2 cellular contexts compared by ENCODE assay signal in the genomic region with DNA sequence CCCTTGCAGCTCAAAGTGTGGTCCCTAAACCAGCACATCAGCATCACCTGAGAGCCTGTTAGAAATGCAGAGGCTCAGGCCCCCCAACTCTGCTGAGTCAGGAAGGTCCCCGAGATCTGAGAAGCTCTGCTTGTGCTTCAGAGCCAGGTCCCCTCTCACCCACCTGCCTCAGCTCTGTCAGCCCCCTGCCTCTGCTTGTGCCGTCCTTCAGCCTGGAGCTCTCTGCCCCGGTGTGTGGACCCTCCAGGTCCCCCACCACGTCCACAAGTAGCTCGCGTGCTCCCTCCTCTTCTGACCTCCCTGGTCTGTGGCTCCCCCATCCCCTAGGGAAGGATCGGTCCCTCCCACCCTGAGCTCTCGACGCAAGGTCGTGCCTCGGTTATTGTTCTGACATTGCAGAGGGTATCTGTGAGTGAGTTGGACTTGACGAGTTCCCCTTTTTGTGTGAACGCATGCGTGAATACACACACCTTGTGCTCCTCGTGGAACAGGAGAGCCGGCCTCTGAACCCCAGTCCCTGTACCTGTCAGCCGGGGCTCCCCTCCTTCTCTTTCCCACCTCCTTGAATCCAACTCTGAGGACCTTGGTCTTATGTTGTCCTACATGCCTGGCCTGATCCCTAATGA.
A peak's percentile ranks its signal among the peaks of the same experiment; 100 is the strongest.
TF ChIP-seq lines count a peak whose summit lies in the region.

No MANE protein-coding gene starts in this region.

TF ChIP-seq in K562, 482 proteins besides CTCF, POLR2A, EP300 and RAD21:
- TF ChIP-seq, protein P1, sequence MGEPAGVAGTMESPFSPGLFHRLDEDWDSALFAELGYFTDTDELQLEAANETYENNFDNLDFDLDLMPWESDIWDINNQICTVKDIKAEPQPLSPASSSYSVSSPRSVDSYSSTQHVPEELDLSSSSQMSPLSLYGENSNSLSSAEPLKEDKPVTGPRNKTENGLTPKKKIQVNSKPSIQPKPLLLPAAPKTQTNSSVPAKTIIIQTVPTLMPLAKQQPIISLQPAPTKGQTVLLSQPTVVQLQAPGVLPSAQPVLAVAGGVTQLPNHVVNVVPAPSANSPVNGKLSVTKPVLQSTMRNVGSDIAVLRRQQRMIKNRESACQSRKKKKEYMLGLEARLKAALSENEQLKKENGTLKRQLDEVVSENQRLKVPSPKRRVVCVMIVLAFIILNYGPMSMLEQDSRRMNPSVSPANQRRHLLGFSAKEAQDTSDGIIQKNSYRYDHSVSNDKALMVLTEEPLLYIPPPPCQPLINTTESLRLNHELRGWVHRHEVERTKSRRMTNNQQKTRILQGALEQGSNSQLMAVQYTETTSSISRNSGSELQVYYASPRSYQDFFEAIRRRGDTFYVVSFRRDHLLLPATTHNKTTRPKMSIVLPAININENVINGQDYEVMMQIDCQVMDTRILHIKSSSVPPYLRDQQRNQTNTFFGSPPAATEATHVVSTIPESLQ (CRISPR knock-in tag; IDR thresholded peaks at IDR 0.05), result no peak
- TF ChIP-seq ZNF316 (IDR thresholded peaks at IDR 0.05) (peak; percentile 18; the same call in 1 of the 2 replicates), ZBTB7A (IDR thresholded peaks at IDR 0.05; ENCODE audit: borderline replicate concordance, control insufficient read depth, low read depth, low read length) (no peak), ZNF212 (CRISPR knock-in tag; IDR thresholded peaks at IDR 0.05) (no peak), SPI1 (IDR thresholded peaks at IDR 0.05; ENCODE audit: borderline replicate concordance, low read depth, low read length) (peak; percentile 28; the same call in 1 of the 2 replicates), KLF10 (CRISPR knock-in tag; IDR thresholded peaks at IDR 0.05) (no peak), SRSF9 (IDR thresholded peaks at IDR 0.05; ENCODE audit: borderline replicate concordance, low read depth, low read length) (no peak), HOMEZ (CRISPR knock-in tag; IDR thresholded peaks at IDR 0.05) (no peak), TAF1 (IDR thresholded peaks at IDR 0.05; ENCODE audit: control insufficient read depth, extremely low read depth, insufficient read depth, low read length, severe bottlenecking) (no peak)

TF ChIP-seq in WTC11, 78 proteins besides CTCF, POLR2A, EP300 and RAD21:
- TF ChIP-seq HMGA2 (CRISPR knock-in tag; IDR thresholded peaks at IDR 0.05) (no peak), RORB (CRISPR knock-in tag; IDR thresholded peaks at IDR 0.05) (no peak), ZNF232 (CRISPR knock-in tag; IDR thresholded peaks at IDR 0.05) (no peak), ZNF396 (CRISPR knock-in tag; IDR thresholded peaks at IDR 0.05; ENCODE audit: borderline replicate concordance) (no peak), ERG (CRISPR knock-in tag; IDR thresholded peaks at IDR 0.05) (no peak), ZBTB21 (CRISPR knock-in tag; IDR thresholded peaks at IDR 0.05; ENCODE audit: borderline replicate concordance) (no peak), SMAD4 (CRISPR knock-in tag; IDR thresholded peaks at IDR 0.05) (no peak), PREB (CRISPR knock-in tag; IDR thresholded peaks at IDR 0.05; ENCODE audit: borderline replicate concordance) (no peak), IRF2 (CRISPR knock-in tag; IDR thresholded peaks at IDR 0.05; ENCODE audit: borderline replicate concordance, low read depth) (no peak)
- TF ChIP-seq, protein P2, sequence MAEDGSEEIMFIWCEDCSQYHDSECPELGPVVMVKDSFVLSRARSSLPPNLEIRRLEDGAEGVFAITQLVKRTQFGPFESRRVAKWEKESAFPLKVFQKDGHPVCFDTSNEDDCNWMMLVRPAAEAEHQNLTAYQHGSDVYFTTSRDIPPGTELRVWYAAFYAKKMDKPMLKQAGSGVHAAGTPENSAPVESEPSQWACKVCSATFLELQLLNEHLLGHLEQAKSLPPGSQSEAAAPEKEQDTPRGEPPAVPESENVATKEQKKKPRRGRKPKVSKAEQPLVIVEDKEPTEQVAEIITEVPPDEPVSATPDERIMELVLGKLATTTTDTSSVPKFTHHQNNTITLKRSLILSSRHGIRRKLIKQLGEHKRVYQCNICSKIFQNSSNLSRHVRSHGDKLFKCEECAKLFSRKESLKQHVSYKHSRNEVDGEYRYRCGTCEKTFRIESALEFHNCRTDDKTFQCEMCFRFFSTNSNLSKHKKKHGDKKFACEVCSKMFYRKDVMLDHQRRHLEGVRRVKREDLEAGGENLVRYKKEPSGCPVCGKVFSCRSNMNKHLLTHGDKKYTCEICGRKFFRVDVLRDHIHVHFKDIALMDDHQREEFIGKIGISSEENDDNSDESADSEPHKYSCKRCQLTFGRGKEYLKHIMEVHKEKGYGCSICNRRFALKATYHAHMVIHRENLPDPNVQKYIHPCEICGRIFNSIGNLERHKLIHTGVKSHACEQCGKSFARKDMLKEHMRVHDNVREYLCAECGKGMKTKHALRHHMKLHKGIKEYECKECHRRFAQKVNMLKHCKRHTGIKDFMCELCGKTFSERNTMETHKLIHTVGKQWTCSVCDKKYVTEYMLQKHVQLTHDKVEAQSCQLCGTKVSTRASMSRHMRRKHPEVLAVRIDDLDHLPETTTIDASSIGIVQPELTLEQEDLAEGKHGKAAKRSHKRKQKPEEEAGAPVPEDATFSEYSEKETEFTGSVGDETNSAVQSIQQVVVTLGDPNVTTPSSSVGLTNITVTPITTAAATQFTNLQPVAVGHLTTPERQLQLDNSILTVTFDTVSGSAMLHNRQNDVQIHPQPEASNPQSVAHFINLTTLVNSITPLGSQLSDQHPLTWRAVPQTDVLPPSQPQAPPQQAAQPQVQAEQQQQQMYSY (CRISPR knock-in tag; IDR thresholded peaks at IDR 0.05), result no peak
- TF ChIP-seq, protein P3, sequence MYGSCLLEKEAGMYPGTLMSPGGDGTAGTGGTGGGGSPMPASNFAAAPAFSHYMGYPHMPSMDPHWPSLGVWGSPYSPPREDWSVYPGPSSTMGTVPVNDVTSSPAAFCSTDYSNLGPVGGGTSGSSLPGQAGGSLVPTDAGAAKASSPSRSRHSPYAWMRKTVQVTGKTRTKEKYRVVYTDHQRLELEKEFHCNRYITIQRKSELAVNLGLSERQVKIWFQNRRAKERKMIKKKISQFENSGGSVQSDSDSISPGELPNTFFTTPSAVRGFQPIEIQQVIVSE (CRISPR knock-in tag; IDR thresholded peaks at IDR 0.05; ENCODE audit: borderline replicate concordance), result no peak
- TF ChIP-seq, protein P4, sequence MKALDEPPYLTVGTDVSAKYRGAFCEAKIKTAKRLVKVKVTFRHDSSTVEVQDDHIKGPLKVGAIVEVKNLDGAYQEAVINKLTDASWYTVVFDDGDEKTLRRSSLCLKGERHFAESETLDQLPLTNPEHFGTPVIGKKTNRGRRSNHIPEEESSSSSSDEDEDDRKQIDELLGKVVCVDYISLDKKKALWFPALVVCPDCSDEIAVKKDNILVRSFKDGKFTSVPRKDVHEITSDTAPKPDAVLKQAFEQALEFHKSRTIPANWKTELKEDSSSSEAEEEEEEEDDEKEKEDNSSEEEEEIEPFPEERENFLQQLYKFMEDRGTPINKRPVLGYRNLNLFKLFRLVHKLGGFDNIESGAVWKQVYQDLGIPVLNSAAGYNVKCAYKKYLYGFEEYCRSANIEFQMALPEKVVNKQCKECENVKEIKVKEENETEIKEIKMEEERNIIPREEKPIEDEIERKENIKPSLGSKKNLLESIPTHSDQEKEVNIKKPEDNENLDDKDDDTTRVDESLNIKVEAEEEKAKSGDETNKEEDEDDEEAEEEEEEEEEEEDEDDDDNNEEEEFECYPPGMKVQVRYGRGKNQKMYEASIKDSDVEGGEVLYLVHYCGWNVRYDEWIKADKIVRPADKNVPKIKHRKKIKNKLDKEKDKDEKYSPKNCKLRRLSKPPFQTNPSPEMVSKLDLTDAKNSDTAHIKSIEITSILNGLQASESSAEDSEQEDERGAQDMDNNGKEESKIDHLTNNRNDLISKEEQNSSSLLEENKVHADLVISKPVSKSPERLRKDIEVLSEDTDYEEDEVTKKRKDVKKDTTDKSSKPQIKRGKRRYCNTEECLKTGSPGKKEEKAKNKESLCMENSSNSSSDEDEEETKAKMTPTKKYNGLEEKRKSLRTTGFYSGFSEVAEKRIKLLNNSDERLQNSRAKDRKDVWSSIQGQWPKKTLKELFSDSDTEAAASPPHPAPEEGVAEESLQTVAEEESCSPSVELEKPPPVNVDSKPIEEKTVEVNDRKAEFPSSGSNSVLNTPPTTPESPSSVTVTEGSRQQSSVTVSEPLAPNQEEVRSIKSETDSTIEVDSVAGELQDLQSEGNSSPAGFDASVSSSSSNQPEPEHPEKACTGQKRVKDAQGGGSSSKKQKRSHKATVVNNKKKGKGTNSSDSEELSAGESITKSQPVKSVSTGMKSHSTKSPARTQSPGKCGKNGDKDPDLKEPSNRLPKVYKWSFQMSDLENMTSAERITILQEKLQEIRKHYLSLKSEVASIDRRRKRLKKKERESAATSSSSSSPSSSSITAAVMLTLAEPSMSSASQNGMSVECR (CRISPR knock-in tag; IDR thresholded peaks at IDR 0.05; ENCODE audit: borderline replicate concordance), result no peak
- TF ChIP-seq, protein P5, sequence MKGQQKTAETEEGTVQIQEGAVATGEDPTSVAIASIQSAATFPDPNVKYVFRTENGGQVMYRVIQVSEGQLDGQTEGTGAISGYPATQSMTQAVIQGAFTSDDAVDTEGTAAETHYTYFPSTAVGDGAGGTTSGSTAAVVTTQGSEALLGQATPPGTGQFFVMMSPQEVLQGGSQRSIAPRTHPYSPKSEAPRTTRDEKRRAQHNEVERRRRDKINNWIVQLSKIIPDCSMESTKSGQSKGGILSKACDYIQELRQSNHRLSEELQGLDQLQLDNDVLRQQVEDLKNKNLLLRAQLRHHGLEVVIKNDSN (CRISPR knock-in tag; IDR thresholded peaks at IDR 0.05), result no peak
